In genomic region chr1:244254467-244254866, GRCh38 we compare ENCODE assay signal across 1 cellular context.
TF ChIP-seq lines count a peak whose summit lies in the region.

No MANE protein-coding gene starts in this region.

TF ChIP-seq in GM23338, 12 proteins besides CTCF, POLR2A, EP300 and RAD21 (continued from another document):
- TF ChIP-seq ETS1 (IDR thresholded peaks at IDR 0.05): no peak
